ENCODE assay signal across 30 cellular contexts in the genomic region with DNA sequence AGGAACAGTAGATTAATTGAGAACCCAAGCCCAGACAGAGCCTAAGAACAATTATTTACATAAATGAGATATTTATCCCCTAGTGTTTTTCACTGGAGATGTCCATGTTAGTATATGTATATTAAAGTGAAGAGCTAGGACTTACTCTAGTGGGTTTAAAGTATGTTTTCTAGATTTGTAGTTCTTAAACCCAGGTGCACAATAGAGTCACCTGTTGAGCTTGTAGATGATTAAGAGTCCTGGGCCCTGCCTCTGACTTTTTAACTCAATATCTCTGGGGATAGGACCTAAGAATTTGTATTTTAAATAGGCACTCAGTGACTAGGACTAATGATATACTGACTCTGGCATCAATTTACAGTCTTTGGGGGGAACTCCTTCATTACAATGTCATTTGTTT.
DNase-seq lines count a peak whose midpoint lies in the region; ATAC-seq, FAIRE-seq and TF ChIP-seq lines count a peak whose summit lies in the region.
"Had no signal": no experiment of that assay in that cellular context is flagged by ENCODE, and none has a peak within 500 bp of the region (broad histone marks: within the 10 kb centered on the region; RNA-seq: fewer than 3 reads in every experiment).

No MANE protein-coding gene starts in this region.

- no peaks in the 10 kb centered on the region for H3K9me3 ChIP-seq in HEK293 (ENCODE audit: control insufficient read depth, insufficient read depth, low read depth, low read length)
- no peaks in the 10 kb centered on the region for H3K9me3 ChIP-seq in GM12878 (replicated peaks; ENCODE audit: control insufficient read depth, insufficient read depth, low read length)
- no peaks in the 10 kb centered on the region for H3K9me3 ChIP-seq in HAP-1
- H3K9me3 ChIP-seq: A549; BE2C; BLaER1; BLaER1 treated with 17β-estradiol and CSF1 and Interleukin-3, amounts not matched to agents 10 nM and 100 nM; Caco-2 had no signal

- BruUV-seq in GM12878 (replicated peaks; lab: Mats Ljungman, UMichigan) = no TSS peak

- H3K27ac ChIP-seq in HEK293 (ENCODE audit: extremely low read depth, low read depth, low read length) = no peak overlapping the region
- no peak overlapping the region for H3K27ac ChIP-seq in GM12878 (ENCODE audit: control insufficient read depth, insufficient read depth)
- H3K27ac ChIP-seq: 22Rv1; A549; BLaER1; BLaER1 treated with 17β-estradiol and CSF1 and Interleukin-3, amounts not matched to agents 10 nM and 100 nM; C4-2B had no signal

- CTCF ChIA-PET in HEK293 (lab: Yijun Ruan, JAX) (interaction anchor here (0.6 kb wide), 2 partner anchors 23 to 26 kb away, joined by 3 read pairs; no protein-coding TSS in a partner anchor), GM12878 (lab: Yijun Ruan, JAX) (no interaction called here)

- H3K36me3 ChIP-seq in HEK293 (ENCODE audit: control insufficient read depth in 2 of 2, insufficient read depth in 1 of 2, low read length in 2 of 2) = peaks cover 3 to 4% of the 10 kb centered on the region in 2 experiments
- no peaks in the 10 kb centered on the region for H3K36me3 ChIP-seq in GM12878 (ENCODE audit: control insufficient read depth in 2 of 2, insufficient read depth in 2 of 2, low read length in 1 of 2)
- H3K36me3 ChIP-seq in HAP-1 (replicated peaks) = no peaks in the 10 kb centered on the region
- H3K36me3 ChIP-seq: BE2C; BLaER1; BLaER1 treated with 17β-estradiol and CSF1 and Interleukin-3, amounts not matched to agents 10 nM and 100 nM had no signal

- RAD21 ChIA-PET in GM12878 (lab: Charles Lee; ENCODE audit: unreplicated experiment) = no interaction called here

- in situ Hi-C loops in GM12878 (cut with MboI) (no loop called here), HAP-1 (cut with MboI; ENCODE audit: low sequenced_read_pairs) (no loop called here)

- peak; percentile 23 for FAIRE-seq in GM12878 (lab: Jason Lieb, UNC)
- no peak for FAIRE-seq in D721Med (lab: Jason Lieb, UNC)
- FAIRE-seq: A204.1, A549 had no signal

- TF ChIP-seq CTCF in HEK293 (tag by site-specific recombination; IDR thresholded peaks at IDR 0.05) = no peak
- no peak for TF ChIP-seq CTCF in GM12878 (IDR thresholded peaks at IDR 0.05 in 2 of 3, conservative IDR thresholded peaks at IDR 0.05 in 1 of 3; ENCODE audit: control insufficient read depth in 2 of 3, extremely low read depth in 1 of 3, insufficient read depth in 1 of 3, low read depth in 3 of 3, low read length in 3 of 3)
- no peak for TF ChIP-seq CTCF in D721Med (IDR thresholded peaks at IDR 0.05; ENCODE audit: insufficient read depth, missing control alignments)

- no peaks in the 10 kb centered on the region; the same call in 1 of the 2 replicates for H3K4me1 ChIP-seq in HEK293 (ENCODE audit: control insufficient read depth, insufficient read depth, low read length)
- H3K4me1 ChIP-seq in GM12878 (ENCODE audit: control insufficient read depth, insufficient read depth, low read length) = no peaks in the 10 kb centered on the region
- peaks cover 3% of the 10 kb centered on the region; the same call in 1 of the 2 replicates for H3K4me1 ChIP-seq in HAP-1
- H3K4me1 ChIP-seq: A549; BE2C; BLaER1; BLaER1 treated with 17β-estradiol and CSF1 and Interleukin-3, amounts not matched to agents 10 nM and 100 nM; Caco-2 had no signal

- no peaks in the 10 kb centered on the region for H3K79me2 ChIP-seq in GM12878 (ENCODE audit: control insufficient read depth, insufficient read depth, low read length)

- SMC1A ChIA-PET in GM12878 (lab: Charles Lee; ENCODE audit: uncharacterized antibody, unreplicated experiment) = interaction anchor here (0.6 kb wide), 1 partner anchor 453 kb away, joined by 3 read pairs; no protein-coding TSS in a partner anchor

- no peak overlapping the region for H3K9ac ChIP-seq in GM12878 (ENCODE audit: control insufficient read depth, insufficient read depth, low read length)
- H3K9ac ChIP-seq: BLaER1; BLaER1 treated with 17β-estradiol and CSF1 and Interleukin-3, amounts not matched to agents 10 nM and 100 nM had no signal

- TF ChIP-seq EP300 in GM12878 (IDR thresholded peaks at IDR 0.05; ENCODE audit: borderline replicate concordance in 1 of 2, control insufficient read depth in 1 of 2, low read depth in 2 of 2, low read length in 2 of 2) = no peak

- DNase-seq in GM12878 (ENCODE audit: low read depth, low spot score) (no peak), HAP-1 (ENCODE audit: low spot score in 2 of 2) (no peak), D721Med (ENCODE audit: insufficient read length, low spot score) (no peak)
- DNase-seq: 8988T; ACHN; AML-193; BE2C; C1 segment of cervical spinal cord; Caco-2; Calu3; CD4-positive, alpha-beta memory T cell; CD4-positive, alpha-beta T cell; CD4-positive, CD25-positive, alpha-beta regulatory T cell; CD8-positive, alpha-beta memory T cell; CD8-positive, alpha-beta T cell; COR-L47; DMS 273 treated with DMSO at 0.1 percent for 48 hours; DMS153; DMS53; DMS79; DMS79 treated with DMSO at 0.1 percent for 48 hours; DND-41; EL had no signal

- H3K27me3 ChIP-seq in GM12878 (replicated peaks in 1 of 2; ENCODE audit: control insufficient read depth in 2 of 2, insufficient read depth in 2 of 2, low read length in 1 of 2) = no peaks in the 10 kb centered on the region
- H3K27me3 ChIP-seq in HAP-1 (ENCODE audit: low read depth) = no peaks in the 10 kb centered on the region
- H3K27me3 ChIP-seq: BE2C; BLaER1; BLaER1 treated with 17β-estradiol and CSF1 and Interleukin-3, amounts not matched to agents 10 nM and 100 nM had no signal

- POLR2A ChIA-PET in HEK293 (lab: Yijun Ruan, JAX) = no interaction called here
- POLR2A ChIA-PET in GM12878 (lab: Charles Lee) = no interaction called here

- TF ChIP-seq POLR2A in GM12878 (IDR thresholded peaks at IDR 0.05; ENCODE audit: low read depth, low read length) = no peak

- H3K4me2 ChIP-seq in GM12878 (ENCODE audit: control insufficient read depth, insufficient read depth) = no peak overlapping the region
- H3K4me2 ChIP-seq: A549; BLaER1; BLaER1 treated with 17β-estradiol and CSF1 and Interleukin-3, amounts not matched to agents 10 nM and 100 nM had no signal

- no peak overlapping the region for H2AFZ ChIP-seq in GM12878 (ENCODE audit: control insufficient read depth, low read depth, low read length)

- H3K4me3 ChIP-seq in HEK293 (ENCODE audit: low read depth, low read length) = no peak overlapping the region
- H3K4me3 ChIP-seq in GM12878 = no peak overlapping the region
- no peak overlapping the region for H3K4me3 ChIP-seq in HAP-1
- H3K4me3 ChIP-seq: A549; BLaER1; BLaER1 treated with 17β-estradiol and CSF1 and Interleukin-3, amounts not matched to agents 10 nM and 100 nM had no signal

- intact Hi-C loops in GM12878 (cut with micrococcal nuclease; ENCODE audit: unreplicated experiment) = no loop called here

- ATAC-seq in GM12878 = no peak
- ATAC-seq: A549; CD8-positive, alpha-beta T cell had no signal

- TF ChIP-seq RAD21 in GM12878 (IDR thresholded peaks at IDR 0.05; ENCODE audit: insufficient read depth, low read depth, low read length) = no peak

- H4K20me1 ChIP-seq in GM12878 (ENCODE audit: control insufficient read depth, insufficient read depth) = no peaks in the 10 kb centered on the region
- H4K20me1 ChIP-seq: BLaER1; BLaER1 treated with 17β-estradiol and CSF1 and Interleukin-3, amounts not matched to agents 10 nM and 100 nM had no signal

TF ChIP-seq in HEK293, 187 proteins besides CTCF, POLR2A, EP300 and RAD21 (continues in another document):
- TF ChIP-seq ZNF121 (tag by site-specific recombination; IDR thresholded peaks at IDR 0.05) (no peak), SCRT1 (tag by site-specific recombination; IDR thresholded peaks at IDR 0.05; ENCODE audit: borderline replicate concordance) (0 out of 2 replicates have a peak, but pooled peaks have one; percentile 26), ZNF558 (tag by site-specific recombination; IDR thresholded peaks at IDR 0.05) (no peak), ZXDB (tag by site-specific recombination; IDR thresholded peaks at IDR 0.05) (no peak), SCRT2 (tag by site-specific recombination; IDR thresholded peaks at IDR 0.05) (peak; percentile 95), ZNF529 (tag by site-specific recombination; IDR thresholded peaks at IDR 0.05; ENCODE audit: insufficient replicate concordance) (no peak)
- TF ChIP-seq, protein P1, sequence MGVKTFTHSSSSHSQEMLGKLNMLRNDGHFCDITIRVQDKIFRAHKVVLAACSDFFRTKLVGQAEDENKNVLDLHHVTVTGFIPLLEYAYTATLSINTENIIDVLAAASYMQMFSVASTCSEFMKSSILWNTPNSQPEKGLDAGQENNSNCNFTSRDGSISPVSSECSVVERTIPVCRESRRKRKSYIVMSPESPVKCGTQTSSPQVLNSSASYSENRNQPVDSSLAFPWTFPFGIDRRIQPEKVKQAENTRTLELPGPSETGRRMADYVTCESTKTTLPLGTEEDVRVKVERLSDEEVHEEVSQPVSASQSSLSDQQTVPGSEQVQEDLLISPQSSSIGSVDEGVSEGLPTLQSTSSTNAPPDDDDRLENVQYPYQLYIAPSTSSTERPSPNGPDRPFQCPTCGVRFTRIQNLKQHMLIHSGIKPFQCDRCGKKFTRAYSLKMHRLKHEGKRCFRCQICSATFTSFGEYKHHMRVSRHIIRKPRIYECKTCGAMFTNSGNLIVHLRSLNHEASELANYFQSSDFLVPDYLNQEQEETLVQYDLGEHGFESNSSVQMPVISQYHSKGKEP (tag by site-specific recombination; IDR thresholded peaks at IDR 0.05) = no peak

TF ChIP-seq in GM12878, 131 proteins besides CTCF, POLR2A, EP300 and RAD21 (continues in another document):
- TF ChIP-seq ZNF207 (IDR thresholded peaks at IDR 0.05; ENCODE audit: borderline replicate concordance) (no peak), IKZF1 (conservative IDR thresholded peaks at IDR 0.05) (no peak), NRF1 (conservative IDR thresholded peaks at IDR 0.05; ENCODE audit: low read depth, low read length) (no peak), IRF4 (IDR thresholded peaks at IDR 0.05; ENCODE audit: low read depth, low read length) (no peak), ZNF274 (IDR thresholded peaks at IDR 0.05; ENCODE audit: insufficient read depth, insufficient read length) (no peak)
